In the genomic region with DNA sequence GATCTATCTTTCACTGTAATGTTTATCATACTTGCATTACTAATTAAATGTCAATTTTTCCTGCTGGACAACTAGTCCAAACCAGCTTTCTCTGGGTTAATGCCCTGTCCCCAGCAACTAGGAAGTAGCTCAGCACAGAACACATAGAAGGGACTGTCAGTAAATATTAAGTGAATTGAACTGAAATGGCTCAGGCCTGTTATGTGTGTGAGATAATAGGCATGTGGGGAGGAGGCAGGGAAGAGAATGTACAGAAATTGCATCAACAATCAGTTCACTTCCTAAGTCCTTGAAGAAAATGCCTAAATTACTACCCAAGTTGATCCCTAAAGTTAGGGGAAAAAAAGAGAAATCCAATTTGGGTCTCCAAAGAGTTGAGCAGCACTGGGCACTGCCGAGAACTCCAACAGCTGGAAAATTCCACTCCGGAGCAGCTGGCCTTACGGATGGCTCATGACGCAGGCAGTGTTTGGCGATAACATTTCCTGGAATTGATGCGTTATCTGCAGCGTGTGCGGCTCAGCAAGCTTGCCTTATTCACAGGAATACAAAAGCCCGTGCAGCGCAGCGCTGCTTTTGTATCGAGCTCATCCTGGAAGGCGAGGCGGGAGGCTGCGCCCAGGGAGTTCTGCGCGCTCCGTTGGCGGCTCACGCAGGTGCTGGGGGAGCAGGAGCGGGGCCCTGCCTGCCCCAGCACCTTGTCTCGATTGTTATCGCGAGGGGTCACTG, we compare ENCODE assay signal across 10 cellular contexts.
A peak's percentile ranks its signal among the peaks of the same experiment; 100 is the strongest.
DNase-seq lines count a peak whose midpoint lies in the region; ATAC-seq and TF ChIP-seq lines count a peak whose summit lies in the region.
"Had no signal": no experiment of that assay in that cellular context is flagged by ENCODE, and none has a peak within 500 bp of the region (broad histone marks: within the 10 kb centered on the region; RNA-seq: fewer than 3 reads in every experiment).

No MANE protein-coding gene starts in this region.

- peak; percentile 29 for ATAC-seq in mucosa of descending colon
- ATAC-seq in aorta (ENCODE audit: low FRiP score): peak; percentile 55
- no peak for ATAC-seq in GM21515 (IDR thresholded peaks at IDR 0.05; ENCODE audit: unreplicated experiment)

- no peak overlapping the region for H3K27ac Mint-ChIP-seq in Calu3 (ENCODE audit: unreplicated experiment)

- H3K27me3 ChIP-seq in aorta (ENCODE audit: control insufficient read depth in 1 of 2, insufficient read depth in 2 of 2, low read length in 1 of 2): no peaks in the 10 kb centered on the region

- no peaks in the 10 kb centered on the region for H3K4me1 Mint-ChIP-seq in Calu3 (ENCODE audit: low read depth, unreplicated experiment)

- CTCF ChIA-PET in Calu3 (lab: Charles Lee): no interaction called here

- no TSS peak for BruUV-seq in Calu3 (replicated peaks; lab: Mats Ljungman, UMichigan)

- H3K27me3 Mint-ChIP-seq in Calu3 (ENCODE audit: unreplicated experiment): no peaks in the 10 kb centered on the region

- intact Hi-C loops in mucosa of descending colon (cut with DNase I, micrococcal nuclease): no loop called here
- intact Hi-C loops in aorta (cut with DNase I): no loop called here
- intact Hi-C loops in Calu3 (cut with micrococcal nuclease; ENCODE audit: unreplicated experiment): no loop called here

- DNase-seq in OCI-M1 (lab: John Stamatoyannopoulos, UW): peak; percentile 73
- DNase-seq in fibroblast of mammary gland (ENCODE audit: low read depth): peak; percentile 2
- DNase-seq in mucosa of descending colon: peak in 2 of 3 donors; percentile 9 to 43
- no peak for DNase-seq in aorta
- no peak for DNase-seq in Calu3
- no peak for DNase-seq in activated naive CD4-positive, alpha-beta T cell (lab: John Stamatoyannopoulos, UW)
- DNase-seq: glutamatergic neuron; NCI-H526 treated with DMSO at 0.1 percent for 48 hours; stimulated activated CD8-positive, alpha-beta memory T cell treated with anti-CD3 and anti-CD28 coated beads, Interleukin-4, amount 100 ng/mL, for 48 hours had no signal

- H3K4me1 ChIP-seq in mucosa of descending colon (ENCODE audit: low read depth): no peaks in the 10 kb centered on the region
- H3K4me1 ChIP-seq in aorta (ENCODE audit: control insufficient read depth in 1 of 2, insufficient read depth in 2 of 2, low read length in 2 of 2): no peaks in the 10 kb centered on the region

- no peaks in the 10 kb centered on the region for H3K36me3 Mint-ChIP-seq in Calu3 (ENCODE audit: insufficient read depth, unreplicated experiment)

- no peak for TF ChIP-seq CTCF in fibroblast of mammary gland (conservative IDR thresholded peaks at IDR 0.05; ENCODE audit: control insufficient read depth, insufficient read depth, low read depth, low read length)
- no peak for TF ChIP-seq CTCF in mucosa of descending colon (IDR thresholded peaks at IDR 0.05)
- TF ChIP-seq CTCF in Calu3 (IDR thresholded peaks at IDR 0.05; ENCODE audit: unreplicated experiment): no peak

- H3K4me3 Mint-ChIP-seq in Calu3 (ENCODE audit: low read depth, unreplicated experiment): no peak overlapping the region

- H3K9me3 ChIP-seq in mucosa of descending colon (no peaks in the 10 kb centered on the region), aorta (ENCODE audit: control insufficient read depth, low read length) (no peaks in the 10 kb centered on the region)

- H3K4me3 ChIP-seq in fibroblast of mammary gland (ENCODE audit: control insufficient read depth, low read depth, low read length) (no peak overlapping the region), mucosa of descending colon (no peak overlapping the region), aorta (ENCODE audit: low read length in 2 of 2) (no peak overlapping the region)

- peaks cover 5% of the 10 kb centered on the region for H3K9me3 Mint-ChIP-seq in Calu3 (ENCODE audit: low read depth, unreplicated experiment)

- no peak overlapping the region for H3K27ac ChIP-seq in aorta (ENCODE audit: low read depth in 1 of 2, low read length in 2 of 2)

- H3K36me3 ChIP-seq in mucosa of descending colon (ENCODE audit: low read depth): no peaks in the 10 kb centered on the region
- no peaks in the 10 kb centered on the region for H3K36me3 ChIP-seq in aorta (ENCODE audit: control insufficient read depth in 1 of 2, insufficient read depth in 2 of 2, low read length in 1 of 2)

- 11 to 22% methylated on average over 24 of the region's 24 CpGs for WGBS in aorta, 2 donors

Comparison
In these comparisons a context has a peak if more than half of its experiments do, and no peak if none do; other contexts are left out.
1. DNase-seq: peak in OCI-M1 (single experiment), fibroblast of mammary gland (single experiment) and mucosa of descending colon (2 of 3); none in aorta (0 of 2), Calu3 (single experiment) and activated naive CD4-positive, alpha-beta T cell (0 of 4).